In genomic region chr2:181857471-181857870, GRCh38 we compare ENCODE assay signal across 28 cellular contexts. TPM values are rescaled to one million over a fixed set of nuclear protein-coding genes. Genes with fewer than 3 reads are reported as not detected.
DNase-seq lines count a peak whose midpoint lies in the region; ATAC-seq, FAIRE-seq and TF ChIP-seq lines count a peak whose summit lies in the region.
"Had no signal": no experiment of that assay in that cellular context is flagged by ENCODE, and none has a peak within 500 bp of the region (broad histone marks: within the 10 kb centered on the region; RNA-seq: fewer than 3 reads in every experiment).

No MANE protein-coding gene starts in this region.

- no peak overlapping the region for H3K27ac Mint-ChIP-seq in astrocyte (ENCODE audit: unreplicated experiment)
- no peak overlapping the region for H3K27ac Mint-ChIP-seq in nephron progenitor cell
- H3K27ac Mint-ChIP-seq: activated naive CD4-positive, alpha-beta T cell treated with anti-CD3 and anti-CD28 coated beads, Interleukin-2, amount 50 U/mL, for 24 hours; nephron had no signal

- no peak for TF ChIP-seq EP300 in A549 (IDR thresholded peaks at IDR 0.05)

- H3K36me3 ChIP-seq in astrocyte (ENCODE audit: insufficient read depth, low read length) (no peaks in the 10 kb centered on the region), upper lobe of right lung (no peaks in the 10 kb centered on the region)
- H3K36me3 ChIP-seq: BLaER1, esophagus squamous epithelium, pancreas had no signal

- FAIRE-seq in A549 (lab: Jason Lieb, UNC) (no peak), astrocyte (lab: Jason Lieb, UNC) (no peak)
- FAIRE-seq: urothelium cell line had no signal

- no peak for TF ChIP-seq POLR2A in A549 (IDR thresholded peaks at IDR 0.05; ENCODE audit: low read length)

- POLR2A ChIA-PET in A549 (lab: Yijun Ruan, JAX): no interaction called here

- DNase-seq in A549 (ENCODE audit: low read depth in 1 of 2, low spot score in 1 of 2) (peak in 1 of 2 experiments; percentile 54), HPDE6-E6E7 (ENCODE audit: extremely low spot score) (peak; percentile 47), astrocyte (ENCODE audit: low read depth) (peak; percentile 19), foreskin keratinocyte (peak; percentile 87 to 94), NAMALWA (ENCODE audit: low spot score) (no peak), upper lobe of right lung (no peak), germinal center (ENCODE audit: low spot score) (no peak), nephron progenitor cell (no peak)
- DNase-seq: ACHN; COR-L47; DND-41; effector memory CD4-positive, alpha-beta T cell; esophagus squamous epithelium; glutamatergic neuron; GOT3; midbrain; NCI-H187; NCI-H2227 treated with DMSO at 0.1 percent for 48 hours; OCI-M1; pancreas; SIG-M5 had no signal

- H3K27me3 ChIP-seq in astrocyte (ENCODE audit: insufficient read depth, low read length): no peaks in the 10 kb centered on the region
- no peaks in the 10 kb centered on the region for H3K27me3 ChIP-seq in foreskin keratinocyte
- H3K27me3 ChIP-seq in upper lobe of right lung: no peaks in the 10 kb centered on the region
- H3K27me3 ChIP-seq: BLaER1, esophagus squamous epithelium, pancreas had no signal

- H3K36me3 Mint-ChIP-seq in astrocyte (ENCODE audit: low read depth, unreplicated experiment): no peaks in the 10 kb centered on the region
- no peaks in the 10 kb centered on the region for H3K36me3 Mint-ChIP-seq in nephron progenitor cell (ENCODE audit: low read depth)
- H3K36me3 Mint-ChIP-seq: activated naive CD4-positive, alpha-beta T cell treated with anti-CD3 and anti-CD28 coated beads, Interleukin-2, amount 50 U/mL, for 24 hours had no signal

- intact Hi-C loops in upper lobe of right lung (cut with DNase I): no loop called here

- TF ChIP-seq CTCF in A549 (IDR thresholded peaks at IDR 0.05) (no peak), astrocyte (IDR thresholded peaks at IDR 0.05; ENCODE audit: insufficient read depth, low read depth, low read length) (no peak), foreskin keratinocyte (conservative IDR thresholded peaks at IDR 0.05) (no peak), upper lobe of right lung (IDR thresholded peaks at IDR 0.05) (no peak), nephron progenitor cell (IDR thresholded peaks at IDR 0.05) (no peak)

- H3K27me3 Mint-ChIP-seq in astrocyte (ENCODE audit: low read depth, unreplicated experiment): no peaks in the 10 kb centered on the region
- H3K27me3 Mint-ChIP-seq in nephron progenitor cell (ENCODE audit: low read depth, poor library complexity): no peaks in the 10 kb centered on the region

- no peak for TF ChIP-seq RAD21 in A549 (conservative IDR thresholded peaks at IDR 0.05 in 1 of 2, IDR thresholded peaks at IDR 0.05 in 1 of 2)

- H3K4me1 ChIP-seq in A549 (peaks cover 10% of the 10 kb centered on the region; the same call in 2 of the 3 replicates), astrocyte (ENCODE audit: insufficient read depth, low read length) (no peaks in the 10 kb centered on the region), foreskin keratinocyte (peaks cover 8% of the 10 kb centered on the region), upper lobe of right lung (no peaks in the 10 kb centered on the region)
- H3K4me1 ChIP-seq: BLaER1 had no signal

- H3K4me3 ChIP-seq in A549: no peak overlapping the region
- no peak overlapping the region for H3K4me3 ChIP-seq in astrocyte (ENCODE audit: insufficient read depth, low read depth, low read length)
- no peak overlapping the region for H3K4me3 ChIP-seq in upper lobe of right lung
- H3K4me3 ChIP-seq: BLaER1, esophagus squamous epithelium had no signal

- no peak overlapping the region for H2AFZ ChIP-seq in astrocyte (ENCODE audit: low read depth, low read length)

- no peaks in the 10 kb centered on the region for H3K9me3 ChIP-seq in A549
- H3K9me3 ChIP-seq in astrocyte (ENCODE audit: insufficient read depth, low read depth, low read length): no peaks in the 10 kb centered on the region
- no peaks in the 10 kb centered on the region for H3K9me3 ChIP-seq in upper lobe of right lung
- H3K9me3 ChIP-seq: BLaER1, esophagus squamous epithelium, pancreas had no signal

- no peaks in the 10 kb centered on the region for H3K4me1 Mint-ChIP-seq in astrocyte (ENCODE audit: low read depth, unreplicated experiment)
- peaks cover 37% of the 10 kb centered on the region for H3K4me1 Mint-ChIP-seq in nephron progenitor cell
- H3K4me1 Mint-ChIP-seq: activated naive CD4-positive, alpha-beta T cell treated with anti-CD3 and anti-CD28 coated beads, Interleukin-2, amount 50 U/mL, for 24 hours had no signal

- H3K79me2 ChIP-seq in astrocyte (ENCODE audit: insufficient read depth, low read length): no peaks in the 10 kb centered on the region

- CTCF ChIA-PET in A549 (lab: Yijun Ruan, JAX): no interaction called here

- H3K27ac ChIP-seq in A549: no peak overlapping the region
- no peak overlapping the region for H3K27ac ChIP-seq in astrocyte (ENCODE audit: low read depth, low read length)
- peak overlapping the region; percentile 96 for H3K27ac ChIP-seq in foreskin keratinocyte
- no peak overlapping the region for H3K27ac ChIP-seq in upper lobe of right lung
- H3K27ac ChIP-seq: BLaER1, esophagus squamous epithelium, KMS-11 had no signal

- no peak overlapping the region for H3K9ac ChIP-seq in astrocyte (ENCODE audit: low read length)
- H3K9ac ChIP-seq: BLaER1, KMS-11 had no signal

- no peaks in the 10 kb centered on the region for H4K20me1 ChIP-seq in astrocyte (ENCODE audit: insufficient read depth, low read length)
- H4K20me1 ChIP-seq: BLaER1 had no signal

- H3K4me3 Mint-ChIP-seq in astrocyte (ENCODE audit: unreplicated experiment): no peak overlapping the region
- no peak overlapping the region for H3K4me3 Mint-ChIP-seq in nephron progenitor cell
- H3K4me3 Mint-ChIP-seq: activated naive CD4-positive, alpha-beta T cell treated with anti-CD3 and anti-CD28 coated beads, Interleukin-2, amount 50 U/mL, for 24 hours; nephron had no signal

- H3K9me3 Mint-ChIP-seq in astrocyte (ENCODE audit: unreplicated experiment): no peaks in the 10 kb centered on the region
- no peaks in the 10 kb centered on the region for H3K9me3 Mint-ChIP-seq in nephron progenitor cell
- H3K9me3 Mint-ChIP-seq: activated naive CD4-positive, alpha-beta T cell treated with anti-CD3 and anti-CD28 coated beads, Interleukin-2, amount 50 U/mL, for 24 hours; nephron had no signal

- H3K4me2 ChIP-seq in A549: no peak overlapping the region
- H3K4me2 ChIP-seq in astrocyte (ENCODE audit: low read length): no peak overlapping the region
- H3K4me2 ChIP-seq: BLaER1, KMS-11 had no signal

- WGBS in A549 (ENCODE audit: missing lambda C conversion rate): 0% methylated on average over 1 of the region's 1 CpG

- peak; percentile 47 to 58; a peak in 3 of 6 replicates for ATAC-seq in A549
- ATAC-seq in foreskin keratinocyte: peak; percentile 100
- no peak for ATAC-seq in upper lobe of right lung
- ATAC-seq: left lobe of liver, sciatic nerve had no signal

TF ChIP-seq in A549, 52 proteins besides CTCF, POLR2A, EP300 and RAD21:
- TF ChIP-seq SMC3 (IDR thresholded peaks at IDR 0.05) (no peak), EHF (CRISPR knock-in tag; IDR thresholded peaks at IDR 0.05) (no peak), FOSL2 (IDR thresholded peaks at IDR 0.05) (no peak), FOSL2 (CRISPR knock-in tag; IDR thresholded peaks at IDR 0.05) (peak; percentile 21; the same call in 1 of the 2 replicates), ZFP36 (IDR thresholded peaks at IDR 0.05; ENCODE audit: borderline replicate concordance, partially characterized antibody) (peak; percentile 29), HOXA7 (CRISPR knock-in tag; IDR thresholded peaks at IDR 0.05) (no peak)

RNA-seq across cellular contexts. Expression of gene ITPRID2, which starts 34.1 kb away (rescaled TPM):
- 87.7 and 94.3 TPM in 2 replicates for polyA plus RNA-seq in A549 (2011; rRNA removed)
- polyA plus RNA-seq in A549 (2012; cell fraction: cytosol; rRNA removed): 20.4 and 21.2 TPM in 2 replicates
- 19.9 and 21.3 TPM in 2 replicates for polyA plus RNA-seq in A549 (2012; cell fraction: nucleus; rRNA removed)
- 40.3 to 44.0 TPM (median 43.3 TPM) in 3 replicates for polyA plus RNA-seq in A549 (2017; fragmentation: RNase III; extraction: RNeasy Plus Mini Kit Qiagen cat#74134 plus additional on column Dnase treatment)
- 63.8 and 67.2 TPM in 2 replicates for polyA minus RNA-seq in A549 (2011; rRNA and poly(A)+ RNA removed)
- 260 and 272 TPM in 2 replicates for total RNA-seq in astrocyte
- 176 and 193 TPM in 2 replicates for total RNA-seq in foreskin keratinocyte
- polyA plus RNA-seq in foreskin keratinocyte: 52.5 and 58.9 TPM in 2 replicates
- total RNA-seq in upper lobe of right lung: 242 TPM

Comparison
In these comparisons a context has a peak if more than half of its experiments do, and no peak if none do; other contexts are left out.
1. DNase-seq: peak in HPDE6-E6E7 (single experiment), astrocyte (single experiment) and foreskin keratinocyte (2 of 2); none in NAMALWA (single experiment), upper lobe of right lung (single experiment), germinal center (single experiment) and nephron progenitor cell (single experiment).